Comparison of ENCODE assay signal across 23 cellular contexts in the genomic region with DNA sequence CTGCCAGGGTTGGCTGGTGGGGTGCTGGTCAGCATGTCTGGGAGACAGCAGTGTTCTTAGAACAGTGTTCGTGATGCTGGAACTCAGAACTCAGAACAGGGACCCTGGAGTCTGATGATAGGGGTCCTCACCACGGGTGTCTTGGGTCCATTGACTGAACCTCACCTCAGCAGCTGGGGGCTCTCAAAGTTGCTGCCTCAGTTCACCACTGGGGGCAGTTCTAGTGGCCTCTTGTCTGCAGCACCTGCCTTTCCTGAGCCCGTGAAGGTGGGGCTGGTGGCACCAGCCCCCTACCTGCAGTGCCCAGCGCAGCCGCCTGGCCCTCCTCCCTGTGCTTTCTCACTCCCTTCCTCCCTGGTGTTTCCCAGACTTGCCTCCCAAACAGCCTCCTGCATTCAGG. TPM values are rescaled to one million over a fixed set of nuclear protein-coding genes. Genes with fewer than 3 reads are reported as not detected.
DNase-seq lines count a peak whose midpoint lies in the region; ATAC-seq and TF ChIP-seq lines count a peak whose summit lies in the region.
"Had no signal": no experiment of that assay in that cellular context is flagged by ENCODE, and none has a peak within 500 bp of the region (broad histone marks: within the 10 kb centered on the region; RNA-seq: fewer than 3 reads in every experiment).

No MANE protein-coding gene starts in this region.

- peak overlapping the region; percentile 41 for H3K27ac Mint-ChIP-seq in T-helper 17 cell
- H3K27ac Mint-ChIP-seq in T-helper 2 cell treated with Interferon-gamma antibody and Interleukin-4, amounts not matched to agents 5 μg/mL and 100 μg/mL, for 36 hours = no peak overlapping the region
- H3K27ac Mint-ChIP-seq: activated B cell treated with CpG ODN at 0.5 μM for 24 hours; activated CD4-positive, alpha-beta memory T cell treated with anti-CD3 and anti-CD28 coated beads for 36 hours; activated naive CD8-positive, alpha-beta T cell treated with anti-CD3 and anti-CD28 coated beads, Interleukin-2, amount 50 U/mL, for 24 hours; nephron progenitor cell had no signal

- no peaks in the 10 kb centered on the region for H3K27me3 Mint-ChIP-seq in T-helper 17 cell
- no peaks in the 10 kb centered on the region for H3K27me3 Mint-ChIP-seq in T-helper 2 cell treated with Interferon-gamma antibody and Interleukin-4, amounts not matched to agents 5 μg/mL and 100 μg/mL, for 36 hours (ENCODE audit: low read depth)
- H3K27me3 Mint-ChIP-seq: activated B cell treated with CpG ODN at 0.5 μM for 24 hours; activated CD4-positive, alpha-beta memory T cell treated with anti-CD3 and anti-CD28 coated beads for 36 hours; activated naive CD8-positive, alpha-beta T cell treated with anti-CD3 and anti-CD28 coated beads, Interleukin-2, amount 50 U/mL, for 24 hours had no signal

- TF ChIP-seq CTCF in GM12864 (IDR thresholded peaks at IDR 0.05; ENCODE audit: low read depth, low read length, missing control alignments) (peak; percentile 33), lower lobe of right lung (IDR thresholded peaks at IDR 0.05) (no peak)

- H3K9me3 Mint-ChIP-seq in T-helper 2 cell treated with Interferon-gamma antibody and Interleukin-4, amounts not matched to agents 5 μg/mL and 100 μg/mL, for 36 hours = no peaks in the 10 kb centered on the region
- H3K9me3 Mint-ChIP-seq: activated B cell treated with CpG ODN at 0.5 μM for 24 hours; activated CD4-positive, alpha-beta memory T cell treated with anti-CD3 and anti-CD28 coated beads for 36 hours; activated naive CD8-positive, alpha-beta T cell treated with anti-CD3 and anti-CD28 coated beads, Interleukin-2, amount 50 U/mL, for 24 hours; nephron progenitor cell had no signal

- peaks cover 12% of the 10 kb centered on the region for H3K4me1 Mint-ChIP-seq in T-helper 17 cell
- H3K4me1 Mint-ChIP-seq in T-helper 2 cell treated with Interferon-gamma antibody and Interleukin-4, amounts not matched to agents 5 μg/mL and 100 μg/mL, for 36 hours (ENCODE audit: low read depth) = no peaks in the 10 kb centered on the region
- H3K4me1 Mint-ChIP-seq: activated B cell treated with CpG ODN at 0.5 μM for 24 hours, nephron progenitor cell had no signal

- no peak for DNase-seq in GM12864 (ENCODE audit: low read depth)
- no peak for DNase-seq in T-helper 17 cell
- peak; percentile 20 for DNase-seq in lower lobe of right lung
- DNase-seq in AG08395 (ENCODE audit: low spot score) = no peak
- DNase-seq in T-helper 2 cell treated with Interferon-gamma antibody and Interleukin-4, amounts not matched to agents 5 μg/mL and 100 μg/mL, for 36 hours (ENCODE audit: low spot score) = no peak
- DNase-seq: activated B cell treated with CpG ODN at 0.5 μM for 24 hours; activated CD4-positive, alpha-beta memory T cell treated with anti-CD3 and anti-CD28 coated beads for 36 hours; activated gamma-delta T cell; activated naive CD8-positive, alpha-beta T cell treated with anti-CD3 and anti-CD28 coated beads, Interleukin-2, amount 50 U/mL, for 24 hours; body of pancreas; C1 segment of cervical spinal cord; effector CD8-positive, alpha-beta T cell; foreskin melanocyte; KBM-7; left ventricle myocardium inferior; NCI-H2171; NCI-H524 treated with DMSO at 0.1 percent for 48 hours; nephron progenitor cell; posterior cingulate gyrus; RPMI8226; substantia nigra had no signal

- no peaks in the 10 kb centered on the region for H3K27me3 ChIP-seq in lower lobe of right lung (ENCODE audit: low read depth)
- H3K27me3 ChIP-seq: body of pancreas had no signal

- no peaks in the 10 kb centered on the region for H3K4me1 ChIP-seq in lower lobe of right lung
- H3K4me1 ChIP-seq: body of pancreas, HAP-1, left ventricle myocardium inferior had no signal

- peaks cover 11% of the 10 kb centered on the region for H3K36me3 Mint-ChIP-seq in T-helper 17 cell (ENCODE audit: low read depth)
- peaks cover 73% of the 10 kb centered on the region for H3K36me3 Mint-ChIP-seq in T-helper 2 cell treated with Interferon-gamma antibody and Interleukin-4, amounts not matched to agents 5 μg/mL and 100 μg/mL, for 36 hours (ENCODE audit: low read depth)

- H3K36me3 ChIP-seq in lower lobe of right lung = peaks cover 92% of the 10 kb centered on the region

- H3K4me3 Mint-ChIP-seq in T-helper 17 cell = no peak overlapping the region
- H3K4me3 Mint-ChIP-seq in T-helper 2 cell treated with Interferon-gamma antibody and Interleukin-4, amounts not matched to agents 5 μg/mL and 100 μg/mL, for 36 hours = no peak overlapping the region
- H3K4me3 Mint-ChIP-seq: activated B cell treated with CpG ODN at 0.5 μM for 24 hours; activated CD4-positive, alpha-beta memory T cell treated with anti-CD3 and anti-CD28 coated beads for 36 hours; activated naive CD8-positive, alpha-beta T cell treated with anti-CD3 and anti-CD28 coated beads, Interleukin-2, amount 50 U/mL, for 24 hours; nephron progenitor cell had no signal

- H3K27ac ChIP-seq in lower lobe of right lung = no peak overlapping the region
- H3K27ac ChIP-seq: body of pancreas, left ventricle myocardium inferior had no signal

- intact Hi-C loops in lower lobe of right lung (cut with DNase I) = no loop called here

- H3K4me3 ChIP-seq in GM12864 (ENCODE audit: low read depth, low read length) (no peak overlapping the region), lower lobe of right lung (no peak overlapping the region)
- H3K4me3 ChIP-seq: body of pancreas, HAP-1, left ventricle myocardium inferior had no signal

- ATAC-seq in T-helper 17 cell = no peak
- no peak for ATAC-seq in lower lobe of right lung
- no peak for ATAC-seq in HG03280 (IDR thresholded peaks at IDR 0.05; ENCODE audit: unreplicated experiment)
- ATAC-seq: activated naive CD8-positive, alpha-beta T cell treated with anti-CD3 and anti-CD28 coated beads, Interleukin-2, amount 50 U/mL, for 24 hours; body of pancreas had no signal

- no peaks in the 10 kb centered on the region for H3K9me3 ChIP-seq in T-helper 17 cell (ENCODE audit: control insufficient read depth, low read length, poor library complexity, severe bottlenecking)
- no peaks in the 10 kb centered on the region for H3K9me3 ChIP-seq in lower lobe of right lung
- H3K9me3 ChIP-seq: body of pancreas, HAP-1, left ventricle myocardium inferior had no signal

RNA-seq across cellular contexts. Expression of a gene that starts 28.5 kb away (rescaled TPM):
- total RNA-seq in T-helper 17 cell = 100 to 1,000 TPM; 173 to 183 TPM
- 87.1 TPM for total RNA-seq in lower lobe of right lung

RNA-seq across cellular contexts. Expression of a gene that starts 28.8 kb away (rescaled TPM):
- total RNA-seq in T-helper 17 cell (100 to 1,000 TPM; 241 to 255 TPM), lower lobe of right lung (81.8 TPM)

RNA-seq across cellular contexts. Expression of a gene that starts 29.0 kb away (rescaled TPM):
- total RNA-seq in T-helper 17 cell (10 to 100 TPM; 26.9 to 27.9 TPM), lower lobe of right lung (42.7 TPM)

RNA-seq across cellular contexts. Expression of a gene that starts 29.5 kb away (rescaled TPM):
- total RNA-seq in T-helper 17 cell (1 to 10 TPM; 1.4 to 3.1 TPM), lower lobe of right lung (8.6 TPM)

RNA-seq across cellular contexts. Expression of a gene that starts 38.7 kb away (rescaled TPM):
- 1,000 to 10,000 TPM in 1 of 2 donors, 100 to 1,000 TPM in 1; 811 to 1,376 TPM for total RNA-seq in T-helper 17 cell
- total RNA-seq in lower lobe of right lung = 566 TPM
